26 cellular contexts compared by ENCODE assay signal in genomic region chr11:134013518-134013917, GRCh38.
"Had no signal": no experiment of that assay in that cellular context is flagged by ENCODE, and none has a peak within 500 bp of the region (broad histone marks: within the 10 kb centered on the region; RNA-seq: fewer than 3 reads in every experiment).

No MANE protein-coding gene starts in this region.

- ATAC-seq: stimulated activated effector memory CD8-positive, alpha-beta T cell treated with anti-CD3 and anti-CD28 coated beads, Interleukin-12 subunit alpha, Interleukin-12 subunit beta, amount 100 ng/mL, for 72 hours; stimulated activated memory B cell treated with anti-CD40 and anti-IgM and Interleukin-4, amounts not matched to agents 10 μg/mL and 1 μg/mL and 100 μg/mL, for 72 hours; stimulated activated naive B cell treated with anti-CD40 and anti-IgM and Interleukin-4, amounts not matched to agents 10 μg/mL and 1 μg/mL and 100 μg/mL, for 72 hours; stimulated activated naive CD8-positive, alpha-beta T cell treated with anti-CD3 and anti-CD28 coated beads, Interleukin-15, amount 100 ng/mL, for 72 hours; stimulated activated naive CD8-positive, alpha-beta T cell treated with anti-CD3 and anti-CD28 coated beads, Interleukin-15, Interleukin-2, amounts not matched to agents 100 U/mL and 50 U/mL, for 24 hours; upper lobe of right lung had no signal

- H3K4me3 ChIP-seq: stomach, suprapubic skin, testis, thoracic aorta, thyroid gland, tibial artery, tibial nerve, transverse colon, upper lobe of left lung, upper lobe of right lung, uterus, vagina had no signal

- H3K9me3 ChIP-seq: stomach, suprapubic skin, testis, thoracic aorta, thyroid gland, tibial artery, tibial nerve, transverse colon, upper lobe of left lung, upper lobe of right lung, uterus, vagina had no signal

- H3K27ac ChIP-seq: stomach, suprapubic skin, testis, thoracic aorta, thyroid gland, tibial artery, tibial nerve, transverse colon, upper lobe of left lung, upper lobe of right lung, uterus, vagina had no signal

- H3K27me3 ChIP-seq: testis, thyroid gland, transverse colon, upper lobe of left lung, uterus, vagina had no signal

- DNase-seq: stimulated activated CD4-positive, alpha-beta T cell treated with anti-CD3 and anti-CD28 coated beads, Interleukin-2, amount 100 ng/mL, for 48 hours; stimulated activated CD4-positive, alpha-beta T cell treated with anti-CD3 and anti-CD28 coated beads, Interleukin-4, amount 100 ng/mL, for 1 hour; stimulated activated CD4-positive, alpha-beta T cell treated with anti-CD3 and anti-CD28 coated beads, Interleukin-4, amount 100 ng/mL, for 24 hours; stimulated activated CD4-positive, alpha-beta T cell treated with anti-CD3 and anti-CD28 coated beads, Interleukin-4, amount 100 ng/mL, for 4 hours; stimulated activated CD8-positive, alpha-beta memory T cell treated with anti-CD3 and anti-CD28 coated beads, Interleukin-4, amount 100 ng/mL, for 48 hours; stimulated activated naive B cell treated with anti-CD40 and anti-IgM and Interleukin-4, amounts not matched to agents 10 μg/mL and 1 μg/mL and 100 μg/mL, for 72 hours; stimulated activated naive CD4-positive, alpha-beta T cell; stimulated activated naive CD4-positive, alpha-beta T cell treated with Interleukin-2 at 50 U/mL for 16 hours; stimulated activated naive CD8-positive, alpha-beta T cell treated with anti-CD3 and anti-CD28 coated beads, Interleukin-15, amount 100 ng/mL, for 72 hours; stimulated activated naive CD8-positive, alpha-beta T cell treated with anti-CD3 and anti-CD28 coated beads, Interleukin-15, Interleukin-2, amounts not matched to agents 100 U/mL and 50 U/mL, for 24 hours; stomach; substantia nigra; testis; thyroid gland; tibial artery; transverse colon; trophoblast cell; upper lobe of left lung; upper lobe of right lung; uterus had no signal

- H3K4me1 ChIP-seq: suprapubic skin, thyroid gland, tibial nerve, transverse colon, upper lobe of left lung, upper lobe of right lung, uterus, vagina had no signal

- H3K36me3 ChIP-seq: stomach, suprapubic skin, thoracic aorta, thyroid gland, tibial artery, tibial nerve, transverse colon, upper lobe of left lung, upper lobe of right lung, uterus, vagina had no signal
